In genomic region chr1:45134468-45134873, GRCh38 we compare ENCODE assay signal across 1 cellular context.
TF ChIP-seq lines count a peak whose summit lies in the region.

No MANE protein-coding gene starts in this region.

TF ChIP-seq in WTC11, 78 proteins besides CTCF, POLR2A, EP300 and RAD21 (continued from another document):
- TF ChIP-seq GABPB1 (CRISPR knock-in tag; IDR thresholded peaks at IDR 0.05): peak; percentile 58
- TF ChIP-seq ZNF138 (CRISPR knock-in tag; conservative IDR thresholded peaks at IDR 0.05): no peak
- no peak for TF ChIP-seq NR3C1 (CRISPR knock-in tag; conservative IDR thresholded peaks at IDR 0.05; ENCODE audit: low read depth)
